ENCODE assay signal across 12 cellular contexts in the genomic region with DNA sequence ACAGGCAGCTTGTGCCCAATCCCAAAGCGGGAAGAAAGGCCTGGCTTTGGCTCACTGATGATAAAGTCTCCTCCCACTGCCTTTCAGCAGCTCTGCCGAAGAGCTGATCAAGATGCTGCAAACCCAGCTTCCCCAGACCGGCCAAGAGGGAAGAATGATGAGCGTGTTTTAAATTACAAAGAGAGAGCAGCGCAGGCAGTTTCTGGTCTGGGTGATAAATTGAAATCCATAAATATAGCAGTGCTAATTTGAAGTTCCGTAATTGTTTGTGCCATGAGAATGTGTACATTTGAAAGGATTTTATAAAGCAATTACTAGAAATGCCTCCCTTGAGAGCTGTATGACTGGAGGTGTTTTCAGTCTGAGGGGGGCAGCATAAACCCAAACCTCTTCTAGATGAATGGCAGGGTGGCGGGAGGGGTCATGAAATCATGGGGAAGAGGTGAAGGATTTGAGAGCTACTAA.
DNase-seq lines count a peak whose midpoint lies in the region; ATAC-seq lines count a peak whose summit lies in the region.
"Had no signal": no experiment of that assay in that cellular context is flagged by ENCODE, and none has a peak within 500 bp of the region (broad histone marks: within the 10 kb centered on the region; RNA-seq: fewer than 3 reads in every experiment).

No MANE protein-coding gene starts in this region.

- H3K27me3 Mint-ChIP-seq in activated CD4-positive, alpha-beta T cell treated with anti-CD3 and anti-CD28 coated beads for 36 hours: peaks cover 3% of the 10 kb centered on the region
- H3K27me3 Mint-ChIP-seq: stimulated activated naive CD8-positive, alpha-beta T cell treated with anti-CD3 and anti-CD28 coated beads, Interleukin-15, amount 100 ng/mL, for 72 hours had no signal

- peak; percentile 73 for DNase-seq in Ammon's horn (ENCODE audit: low spot score)
- DNase-seq in NCI-H1417 (lab: John Stamatoyannopoulos, UW): peak; percentile 73 to 93 (median 93)
- DNase-seq in amniotic epithelial cell (ENCODE audit: low read depth): peak; percentile 25
- peak; percentile 70 for DNase-seq in iPS-NIHi11 (ENCODE audit: low spot score)
- no peak for DNase-seq in activated CD4-positive, alpha-beta T cell treated with anti-CD3 and anti-CD28 coated beads for 36 hours
- DNase-seq in foreskin melanocyte: no peak
- DNase-seq: activated CD4-positive, alpha-beta memory T cell treated with anti-CD3 and anti-CD28 coated beads for 36 hours; immature natural killer cell; PC-9; stimulated activated naive CD8-positive, alpha-beta T cell treated with anti-CD3 and anti-CD28 coated beads, Interleukin-15, amount 100 ng/mL, for 72 hours had no signal

- CTCF ChIA-PET in activated CD4-positive, alpha-beta T cell treated with anti-CD3 and anti-CD28 coated beads for 36 hours (lab: Charles Lee): interaction anchor here (0.8 to 2.4 kb wide), 5 partner anchors 13 to 268 kb away, joined by 3 to 5 read pairs (median 5); no protein-coding TSS in a partner anchor

- no peaks in the 10 kb centered on the region for H3K9me3 Mint-ChIP-seq in activated CD4-positive, alpha-beta T cell treated with anti-CD3 and anti-CD28 coated beads for 36 hours (ENCODE audit: low read depth)
- H3K9me3 Mint-ChIP-seq: activated CD4-positive, alpha-beta memory T cell treated with anti-CD3 and anti-CD28 coated beads for 36 hours; immature natural killer cell; stimulated activated naive CD8-positive, alpha-beta T cell treated with anti-CD3 and anti-CD28 coated beads, Interleukin-15, amount 100 ng/mL, for 72 hours had no signal

- intact Hi-C loops in activated CD4-positive, alpha-beta T cell treated with anti-CD3 and anti-CD28 coated beads for 36 hours (cut with DNase I, micrococcal nuclease): no loop called here

- no peaks in the 10 kb centered on the region for H3K4me1 Mint-ChIP-seq in activated CD4-positive, alpha-beta T cell treated with anti-CD3 and anti-CD28 coated beads for 36 hours
- H3K4me1 Mint-ChIP-seq: immature natural killer cell; stimulated activated naive CD8-positive, alpha-beta T cell treated with anti-CD3 and anti-CD28 coated beads, Interleukin-15, amount 100 ng/mL, for 72 hours had no signal

- no peaks in the 10 kb centered on the region for H3K36me3 Mint-ChIP-seq in activated CD4-positive, alpha-beta T cell treated with anti-CD3 and anti-CD28 coated beads for 36 hours (ENCODE audit: low read depth)
- H3K36me3 Mint-ChIP-seq: activated CD4-positive, alpha-beta memory T cell treated with anti-CD3 and anti-CD28 coated beads for 36 hours; immature natural killer cell had no signal

- POLR2A ChIA-PET in activated CD4-positive, alpha-beta T cell treated with anti-CD3 and anti-CD28 coated beads for 36 hours (lab: Charles Lee): no interaction called here

- H3K27ac Mint-ChIP-seq in activated CD4-positive, alpha-beta T cell treated with anti-CD3 and anti-CD28 coated beads for 36 hours: no peak overlapping the region
- H3K27ac Mint-ChIP-seq: activated CD4-positive, alpha-beta memory T cell treated with anti-CD3 and anti-CD28 coated beads for 36 hours; immature natural killer cell; stimulated activated naive CD8-positive, alpha-beta T cell treated with anti-CD3 and anti-CD28 coated beads, Interleukin-15, amount 100 ng/mL, for 72 hours had no signal

- no peak for ATAC-seq in activated CD4-positive, alpha-beta T cell treated with anti-CD3 and anti-CD28 coated beads for 36 hours
- no peak for ATAC-seq in HG03432 (IDR thresholded peaks at IDR 0.05; ENCODE audit: unreplicated experiment)
- ATAC-seq in HG03571 (IDR thresholded peaks at IDR 0.05; ENCODE audit: unreplicated experiment): no peak
- ATAC-seq: stimulated activated naive CD8-positive, alpha-beta T cell treated with anti-CD3 and anti-CD28 coated beads, Interleukin-15, amount 100 ng/mL, for 72 hours had no signal

- H3K4me3 Mint-ChIP-seq in activated CD4-positive, alpha-beta T cell treated with anti-CD3 and anti-CD28 coated beads for 36 hours: no peak overlapping the region
- H3K4me3 Mint-ChIP-seq: activated CD4-positive, alpha-beta memory T cell treated with anti-CD3 and anti-CD28 coated beads for 36 hours; immature natural killer cell; stimulated activated naive CD8-positive, alpha-beta T cell treated with anti-CD3 and anti-CD28 coated beads, Interleukin-15, amount 100 ng/mL, for 72 hours had no signal

Comparison
In these comparisons a context has a peak if more than half of its experiments do, and no peak if none do; other contexts are left out.
1. DNase-seq: peak in Ammon's horn (single experiment), NCI-H1417 (3 of 3), amniotic epithelial cell (single experiment) and iPS-NIHi11 (single experiment); none in activated CD4-positive, alpha-beta T cell treated with anti-CD3 and anti-CD28 coated beads for 36 hours (single experiment) and foreskin melanocyte (single experiment).